In genomic region chr14:56333361-56334279, GRCh38 we compare ENCODE assay signal across 1 cellular context.
TF ChIP-seq lines count a peak whose summit lies in the region.

No MANE protein-coding gene starts in this region.

TF ChIP-seq in K562, 482 proteins besides CTCF, POLR2A, EP300 and RAD21 (continued from another document):
- peak; percentile 87 for TF ChIP-seq FOSL1 (tag; conservative IDR thresholded peaks at IDR 0.05)
- no peak for TF ChIP-seq RBM17 (IDR thresholded peaks at IDR 0.05; ENCODE audit: borderline replicate concordance, low read depth, low read length)
- 0 out of 2 replicates have a peak, but pooled peaks have one; percentile 36 for TF ChIP-seq NFRKB (IDR thresholded peaks at IDR 0.05; ENCODE audit: low read depth)
- no peak for TF ChIP-seq ZFX (CRISPR knock-in tag; IDR thresholded peaks at IDR 0.05)
- TF ChIP-seq CBFA2T3 (IDR thresholded peaks at IDR 0.05) = peak; percentile 13; the same call in 1 of the 2 replicates
- TF ChIP-seq ZNF165 (CRISPR knock-in tag; IDR thresholded peaks at IDR 0.05; ENCODE audit: borderline replicate concordance) = no peak
- TF ChIP-seq ZNF217 (CRISPR knock-in tag; IDR thresholded peaks at IDR 0.05) = no peak
- TF ChIP-seq ZBTB9 (CRISPR knock-in tag; IDR thresholded peaks at IDR 0.05) = no peak
- no peak for TF ChIP-seq HNRNPL (IDR thresholded peaks at IDR 0.05; ENCODE audit: low read depth, low read length)
- TF ChIP-seq ATF1 (CRISPR knock-in tag; IDR thresholded peaks at IDR 0.05) = no peak
- TF ChIP-seq ATF1 (tag; IDR thresholded peaks at IDR 0.05) = peak; percentile 40; the same call in 1 of the 2 replicates
- TF ChIP-seq HDAC8 (tag; IDR thresholded peaks at IDR 0.05) = no peak
- TF ChIP-seq NFYB (IDR thresholded peaks at IDR 0.05; ENCODE audit: extremely low read depth, insufficient read length) = no peak
- TF ChIP-seq BCLAF1 (IDR thresholded peaks at IDR 0.05; ENCODE audit: borderline replicate concordance in 1 of 2, control insufficient read depth in 1 of 2, low read depth in 2 of 2, low read length in 1 of 2) = no peak
- TF ChIP-seq SP2 (IDR thresholded peaks at IDR 0.05; ENCODE audit: extremely low read depth, low read depth, low read length, poor library complexity, severe bottlenecking) = no peak
- TF ChIP-seq ZC3H11A (IDR thresholded peaks at IDR 0.05; ENCODE audit: low read depth, low read length) = no peak
- TF ChIP-seq ATF3 (IDR thresholded peaks at IDR 0.05) = peak; percentile 35; the same call in 1 of the 2 replicates
- TF ChIP-seq ATF3 (CRISPR knock-in tag; conservative IDR thresholded peaks at IDR 0.05) = no peak
- no peak for TF ChIP-seq MIER1 (IDR thresholded peaks at IDR 0.05; ENCODE audit: low read depth)
- no peak for TF ChIP-seq CREB5 (CRISPR knock-in tag; IDR thresholded peaks at IDR 0.05)
- TF ChIP-seq TSC22D4 (tag; IDR thresholded peaks at IDR 0.05) = no peak
- peak; percentile 45 to 64 for TF ChIP-seq FOXK2 (conservative IDR thresholded peaks at IDR 0.05 in 1 of 2, IDR thresholded peaks at IDR 0.05 in 1 of 2; ENCODE audit: low read depth in 2 of 2)
- no peak for TF ChIP-seq GABPB1 (CRISPR knock-in tag; IDR thresholded peaks at IDR 0.05)
- TF ChIP-seq ZNF511 (CRISPR knock-in tag; IDR thresholded peaks at IDR 0.05) = no peak
- TF ChIP-seq JUNB (CRISPR knock-in tag; conservative IDR thresholded peaks at IDR 0.05) = no peak
- no peak for TF ChIP-seq NCOA2 (IDR thresholded peaks at IDR 0.05; ENCODE audit: partially characterized antibody in 2 of 2)
- no peak for TF ChIP-seq PRPF4 (IDR thresholded peaks at IDR 0.05; ENCODE audit: insufficient read depth, low read depth, low read length, poor library complexity, severe bottlenecking)
- TF ChIP-seq RFX5 (IDR thresholded peaks at IDR 0.05; ENCODE audit: low read depth, low read length) = no peak
- TF ChIP-seq ELK3 (CRISPR knock-in tag; IDR thresholded peaks at IDR 0.05) = no peak
- no peak for TF ChIP-seq ZNF395 (CRISPR knock-in tag; IDR thresholded peaks at IDR 0.05)
- no peak for TF ChIP-seq ZBTB7A (IDR thresholded peaks at IDR 0.05; ENCODE audit: borderline replicate concordance, control insufficient read depth, low read depth, low read length)
- no peak for TF ChIP-seq ZBTB5 (IDR thresholded peaks at IDR 0.05)
- TF ChIP-seq ZBTB49 (CRISPR knock-in tag; IDR thresholded peaks at IDR 0.05; ENCODE audit: borderline replicate concordance) = no peak
- TF ChIP-seq ZNF589 (CRISPR knock-in tag; IDR thresholded peaks at IDR 0.05; ENCODE audit: low read depth) = peak; percentile 74; the same call in 1 of the 2 replicates
- TF ChIP-seq COPS2 (conservative IDR thresholded peaks at IDR 0.05) = no peak
- no peak for TF ChIP-seq SMARCA4 (IDR thresholded peaks at IDR 0.05)
- TF ChIP-seq LCOR (CRISPR knock-in tag; IDR thresholded peaks at IDR 0.05) = no peak
- TF ChIP-seq REST (CRISPR knock-in tag; IDR thresholded peaks at IDR 0.05; ENCODE audit: low read depth) = no peak
